In genomic region chr17:49516190-49516589, GRCh38 we compare ENCODE assay signal across 2 cellular contexts.
TF ChIP-seq lines count a peak whose summit lies in the region.

No MANE protein-coding gene starts in this region.

TF ChIP-seq in GM12878, 131 proteins besides CTCF, POLR2A, EP300 and RAD21:
- TF ChIP-seq NR2F1 (conservative IDR thresholded peaks at IDR 0.05) (no peak), TCF12 (IDR thresholded peaks at IDR 0.05; ENCODE audit: low read depth, low read length) (no peak), USF1 (IDR thresholded peaks at IDR 0.05; ENCODE audit: borderline replicate concordance, extremely low read length, insufficient read depth, low read depth, low read length) (peak; percentile 16)

TF ChIP-seq in liver, 16 proteins besides CTCF, POLR2A, EP300 and RAD21:
- TF ChIP-seq FOXA2 (IDR thresholded peaks at IDR 0.05) (no peak), ZBTB33 (IDR thresholded peaks at IDR 0.05) (no peak), TAF1 (conservative IDR thresholded peaks at IDR 0.05) (no peak), MAX (IDR thresholded peaks at IDR 0.05) (no peak), SP1 (IDR thresholded peaks at IDR 0.05) (no peak), YY1 (IDR thresholded peaks at IDR 0.05) (no peak), FOXA1 (IDR thresholded peaks at IDR 0.05) (no peak), EGR1 (IDR thresholded peaks at IDR 0.05; ENCODE audit: low read depth in 2 of 2) (no peak), ATF3 (IDR thresholded peaks at IDR 0.05) (no peak), GABPA (IDR thresholded peaks at IDR 0.05 in 1 of 2, conservative IDR thresholded peaks at IDR 0.05 in 1 of 2) (no peak), NR2F2 (IDR thresholded peaks at IDR 0.05) (no peak), JUND (IDR thresholded peaks at IDR 0.05) (no peak), HNF4A (conservative IDR thresholded peaks at IDR 0.05) (no peak)
